ENCODE assay signal across 1 cellular context in genomic region chr22:39343259-39344045, GRCh38.
TF ChIP-seq lines count a peak whose summit lies in the region.

No MANE protein-coding gene starts in this region.

TF ChIP-seq in K562, 482 proteins besides CTCF, POLR2A, EP300 and RAD21 (continued from another document):
- TF ChIP-seq CHD7 (IDR thresholded peaks at IDR 0.05; ENCODE audit: low read depth, low read length) (peak; percentile 76), CC2D1A (IDR thresholded peaks at IDR 0.05) (no peak), TEAD1 (CRISPR knock-in tag; IDR thresholded peaks at IDR 0.05) (0 out of 4 replicates have a peak, but pooled peaks of 1 of the 2 experiments have one; percentile 20), SREBF1 (IDR thresholded peaks at IDR 0.05; ENCODE audit: borderline replicate concordance, low read depth, low read length) (no peak), BRD9 (IDR thresholded peaks at IDR 0.05; ENCODE audit: low read depth, partially characterized antibody) (no peak), SMC3 (conservative IDR thresholded peaks at IDR 0.05; ENCODE audit: insufficient read depth, low read depth, low read length) (0 out of 2 replicates have a peak, but pooled peaks have one; percentile 24), TEAD4 (IDR thresholded peaks at IDR 0.05; ENCODE audit: low read length) (peak; percentile 45; the same call in 1 of the 2 replicates), TEAD4 (CRISPR knock-in tag; IDR thresholded peaks at IDR 0.05; ENCODE audit: borderline replicate concordance) (no peak), MXI1 (IDR thresholded peaks at IDR 0.05; ENCODE audit: low read depth, low read length) (no peak), ZNF639 (CRISPR knock-in tag; conservative IDR thresholded peaks at IDR 0.05 in 1 of 2, IDR thresholded peaks at IDR 0.05 in 1 of 2) (no peak), CBX5 (IDR thresholded peaks at IDR 0.05; ENCODE audit: borderline replicate concordance, low read depth) (no peak), ARID2 (IDR thresholded peaks at IDR 0.05) (no peak), ZNF174 (CRISPR knock-in tag; IDR thresholded peaks at IDR 0.05) (no peak), NKRF (IDR thresholded peaks at IDR 0.05; ENCODE audit: borderline replicate concordance) (no peak), ZBTB33 (CRISPR knock-in tag; IDR thresholded peaks at IDR 0.05) (0 out of 2 replicates have a peak, but pooled peaks have one; percentile 22), TRIM28 (IDR thresholded peaks at IDR 0.05) (no peak), MCM7 (IDR thresholded peaks at IDR 0.05) (no peak), TFAP4 (CRISPR knock-in tag; IDR thresholded peaks at IDR 0.05; ENCODE audit: borderline replicate concordance) (peak; percentile 68; the same call in 1 of the 2 replicates), ZNF324 (CRISPR knock-in tag; IDR thresholded peaks at IDR 0.05) (no peak), RCOR1 (IDR thresholded peaks at IDR 0.05; ENCODE audit: borderline replicate concordance in 1 of 2, low read depth in 2 of 2, low read length in 2 of 2) (peak in 1 of 2 experiments; percentile 18; a peak in 1 of 4 replicates), SMAD3 (CRISPR knock-in tag; conservative IDR thresholded peaks at IDR 0.05) (no peak)
TF ChIP-seq in K562: peak in this region for 9.
